In genomic region chr14:54465654-54466053, GRCh38 we compare ENCODE assay signal across 16 cellular contexts. TPM values are rescaled to one million over a fixed set of nuclear protein-coding genes. Genes with fewer than 3 reads are reported as not detected.
A peak's percentile ranks its signal among the peaks of the same experiment; 100 is the strongest.
DNase-seq lines count a peak whose midpoint lies in the region; ATAC-seq lines count a peak whose summit lies in the region.
"Had no signal": no experiment of that assay in that cellular context is flagged by ENCODE, and none has a peak within 500 bp of the region (broad histone marks: within the 10 kb centered on the region; RNA-seq: fewer than 3 reads in every experiment).

No MANE protein-coding gene starts in this region.

- no peak overlapping the region for H3K4me3 Mint-ChIP-seq in activated T-cell treated with anti-CD3 and anti-CD28 coated beads, Interleukin-2, amount 50 U/mL, for 4 hours
- H3K4me3 Mint-ChIP-seq: CD8-positive, alpha-beta memory T cell; IgD-negative memory B cell had no signal

- H3K4me1 Mint-ChIP-seq in activated T-cell treated with anti-CD3 and anti-CD28 coated beads, Interleukin-2, amount 50 U/mL, for 4 hours (ENCODE audit: low read depth): peaks cover 4% of the 10 kb centered on the region
- H3K4me1 Mint-ChIP-seq: CD8-positive, alpha-beta memory T cell had no signal

- no peak overlapping the region for H3K27ac ChIP-seq in substantia nigra (ENCODE audit: low read depth, low read length, poor library complexity, severe bottlenecking)
- H3K27ac ChIP-seq: GM23248 had no signal

- peak; percentile 29 for DNase-seq in ELF-1 (ENCODE audit: low read depth, low spot score)
- DNase-seq in NCI-H524 (lab: John Stamatoyannopoulos, UW): peak; percentile 95 to 98
- peak; percentile 69 for DNase-seq in cerebellar cortex (ENCODE audit: low spot score)
- DNase-seq in sciatic nerve (ENCODE audit: low spot score): no peak
- DNase-seq in activated T-cell treated with anti-CD3 and anti-CD28 coated beads, Interleukin-2, amount 50 U/mL, for 4 hours: no peak
- DNase-seq in NCI-H526 treated with DMSO at 0.1 percent for 48 hours (lab: John Stamatoyannopoulos, UW): no peak
- no peak for DNase-seq in substantia nigra (lab: John Stamatoyannopoulos, UW)
- DNase-seq: CD8-positive, alpha-beta memory T cell; DMS153; GM23248; NCI-H1436; NCI-H2029 treated with DMSO at 0.1 percent for 48 hours; NCI-H226; SIG-M5 had no signal

- intact Hi-C loops in sciatic nerve (cut with DNase I): no loop called here

- no peaks in the 10 kb centered on the region for H3K27me3 Mint-ChIP-seq in activated T-cell treated with anti-CD3 and anti-CD28 coated beads, Interleukin-2, amount 50 U/mL, for 4 hours (ENCODE audit: low read depth)

- peaks cover 15% of the 10 kb centered on the region for H3K36me3 Mint-ChIP-seq in activated T-cell treated with anti-CD3 and anti-CD28 coated beads, Interleukin-2, amount 50 U/mL, for 4 hours (ENCODE audit: insufficient read depth)

- H3K9me3 Mint-ChIP-seq in activated T-cell treated with anti-CD3 and anti-CD28 coated beads, Interleukin-2, amount 50 U/mL, for 4 hours: peaks cover 11% of the 10 kb centered on the region

- peak; percentile 32 for ATAC-seq in sciatic nerve
- no peak for ATAC-seq in activated T-cell treated with anti-CD3 and anti-CD28 coated beads, Interleukin-2, amount 50 U/mL, for 4 hours
- ATAC-seq: GM12878 had no signal

RNA-seq across cellular contexts. Expression of gene GMFB, which starts 23.1 kb away (rescaled TPM):
- total RNA-seq in sciatic nerve: 136 TPM
- total RNA-seq in activated T-cell treated with anti-CD3 and anti-CD28 coated beads, Interleukin-2, amount 50 U/mL, for 4 hours: 10 to 100 TPM; 62.4 to 70.6 (median 67.8) TPM

RNA-seq across cellular contexts. Expression of gene CNIH1, which starts 24.5 kb away (rescaled TPM):
- total RNA-seq in sciatic nerve: 73.1 TPM
- total RNA-seq in activated T-cell treated with anti-CD3 and anti-CD28 coated beads, Interleukin-2, amount 50 U/mL, for 4 hours: 10 to 100 TPM; 77.4 to 87.8 (median 81.6) TPM

RNA-seq across cellular contexts. Expression of gene CGRRF1, which starts 44.1 kb away (rescaled TPM):
- 31.9 TPM for total RNA-seq in sciatic nerve
- 10 to 100 TPM in 1 of 3 donors, 1 to 10 TPM in 2; 9.4 to 11.8 (median 9.9) TPM for total RNA-seq in activated T-cell treated with anti-CD3 and anti-CD28 coated beads, Interleukin-2, amount 50 U/mL, for 4 hours

Comparison
In these comparisons a context has a peak if more than half of its experiments do, and no peak if none do; other contexts are left out.
1. DNase-seq: peak in ELF-1 (single experiment), NCI-H524 (2 of 2) and cerebellar cortex (single experiment); none in sciatic nerve (single experiment), activated T-cell treated with anti-CD3 and anti-CD28 coated beads, Interleukin-2, amount 50 U/mL, for 4 hours (single experiment), NCI-H526 treated with DMSO at 0.1 percent for 48 hours (single experiment) and substantia nigra (0 of 49).